Comparison of ENCODE assay signal across 24 cellular contexts in the genomic region with DNA sequence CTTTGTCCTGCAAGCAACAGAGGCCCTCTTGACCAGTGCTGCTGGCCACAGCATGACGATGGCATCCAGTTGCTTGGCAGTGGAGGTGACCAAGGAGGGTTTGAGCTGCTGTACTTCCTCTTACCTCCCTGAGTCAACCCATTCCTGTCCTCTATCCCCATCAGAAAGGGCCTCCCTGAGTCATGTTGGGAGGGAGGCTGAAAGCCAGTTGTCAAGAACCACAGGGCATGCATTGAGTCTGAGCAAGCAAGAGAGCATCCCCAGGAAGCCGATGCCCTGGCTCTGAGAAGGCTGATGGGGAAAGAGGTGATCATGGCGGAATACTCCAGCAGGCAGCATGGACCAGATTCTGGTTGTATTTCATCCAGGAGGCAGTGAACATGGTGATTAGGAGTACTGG.
DNase-seq lines count a peak whose midpoint lies in the region; ATAC-seq, FAIRE-seq and TF ChIP-seq lines count a peak whose summit lies in the region.
"Had no signal": no experiment of that assay in that cellular context is flagged by ENCODE, and none has a peak within 500 bp of the region (broad histone marks: within the 10 kb centered on the region; RNA-seq: fewer than 3 reads in every experiment).

No MANE protein-coding gene starts in this region.

- in situ Hi-C loops in gastrocnemius medialis (cut with MboI; ENCODE audit: low sequenced_read_pairs in 4 of 4): no loop called here

- DNase-seq in GM03348 (ENCODE audit: low spot score) (peak; percentile 45), LHCN-M2 (ENCODE audit: low read depth) (peak; percentile 33), bronchial epithelial cell (ENCODE audit: low read depth) (peak; percentile 51), renal cortical epithelial cell (ENCODE audit: low read depth) (peak; percentile 7), gastrocnemius medialis (no peak)
- DNase-seq in activated CD4-positive, CD25-positive, alpha-beta regulatory T cell treated with anti-CD3 and anti-CD28 coated beads, Interleukin-2, amount 50 U/mL, for 72 hours: no peak
- DNase-seq in activated CD4-positive, alpha-beta T cell treated with anti-CD3 and anti-CD28 coated beads, Interleukin-2, amount 50 U/mL, for 4 hours: no peak
- DNase-seq: activated CD4-positive, alpha-beta T cell treated with anti-CD3 and anti-CD28 coated beads for 48 hours; activated CD8-positive, alpha-beta memory T cell treated with anti-CD3 and anti-CD28 coated beads, Interleukin-2, amount 10 ng/mL, durations not matched to agents 7 days and 5 days; activated naive CD4-positive, alpha-beta T cell treated with anti-CD3 and anti-CD28 coated beads, Interleukin-2, amount 50 U/mL, for 16 hours; DMS79 treated with DMSO at 0.1 percent for 48 hours; effector CD4-positive, alpha-beta T cell; erythroblast; GOT3; kidney glomerular epithelial cell; MV-4-11; NCI-H1694; NCI-H69; nucleus accumbens; SHP77 treated with DMSO at 0.1 percent for 48 hours; stimulated activated CD4-positive, alpha-beta T cell treated with anti-CD3 and anti-CD28 coated beads, Interleukin-4, amount 100 ng/mL, for 24 hours; stimulated activated naive CD8-positive, alpha-beta T cell treated with anti-CD3 and anti-CD28 coated beads, Interleukin-15, Interleukin-2, amounts not matched to agents 100 U/mL and 50 U/mL, for 24 hours had no signal

- H3K36me3 ChIP-seq in bronchial epithelial cell (ENCODE audit: control insufficient read depth, insufficient read depth, low read length) (peaks cover 7% of the 10 kb centered on the region), gastrocnemius medialis (no peaks in the 10 kb centered on the region)
- H3K36me3 ChIP-seq: ascending aorta had no signal

- no peak for TF ChIP-seq CTCF in bronchial epithelial cell (IDR thresholded peaks at IDR 0.05; ENCODE audit: insufficient read depth, low read length, severe bottlenecking)
- no peak for TF ChIP-seq CTCF in gastrocnemius medialis (IDR thresholded peaks at IDR 0.05 in 4 of 5, conservative IDR thresholded peaks at IDR 0.05 in 1 of 5)

- no peaks in the 10 kb centered on the region for H3K9me3 ChIP-seq in gastrocnemius medialis
- H3K9me3 ChIP-seq: ascending aorta had no signal

- no peak for TF ChIP-seq POLR2A in gastrocnemius medialis (IDR thresholded peaks at IDR 0.05)

- H3K4me3 ChIP-seq in bronchial epithelial cell (ENCODE audit: low read depth, low read length) (no peak overlapping the region), gastrocnemius medialis (no peak overlapping the region)
- H3K4me3 ChIP-seq: ascending aorta, K562 had no signal

- intact Hi-C loops in gastrocnemius medialis (cut with DNase I; ENCODE audit: low total_unique reads): no loop called here

- no peaks in the 10 kb centered on the region for H3K4me1 ChIP-seq in gastrocnemius medialis
- H3K4me1 ChIP-seq: ascending aorta had no signal

- H3K27ac ChIP-seq in gastrocnemius medialis: no peak overlapping the region
- H3K27ac ChIP-seq: ascending aorta had no signal

- FAIRE-seq in bronchial epithelial cell (lab: Jason Lieb, UNC): peak; percentile 55
- FAIRE-seq: K562 had no signal

- ATAC-seq in gastrocnemius medialis: no peak
- ATAC-seq: activated CD8-positive, alpha-beta memory T cell treated with anti-CD3 and anti-CD28 coated beads, Interleukin-2, amount 10 ng/mL, durations not matched to agents 7 days and 5 days; K562; stimulated activated naive CD8-positive, alpha-beta T cell treated with anti-CD3 and anti-CD28 coated beads, Interleukin-15, Interleukin-2, amounts not matched to agents 100 U/mL and 50 U/mL, for 24 hours had no signal

- H3K27me3 ChIP-seq in bronchial epithelial cell (ENCODE audit: control insufficient read depth, insufficient read depth, low read length): no peaks in the 10 kb centered on the region
- H3K27me3 ChIP-seq in gastrocnemius medialis: no peaks in the 10 kb centered on the region
- H3K27me3 ChIP-seq: ascending aorta had no signal

Comparison
In these comparisons a context has a peak if more than half of its experiments do, and no peak if none do; other contexts are left out.
1. DNase-seq: peak in GM03348 (single experiment), LHCN-M2 (single experiment), bronchial epithelial cell (single experiment) and renal cortical epithelial cell (single experiment); none in activated CD4-positive, CD25-positive, alpha-beta regulatory T cell treated with anti-CD3 and anti-CD28 coated beads, Interleukin-2, amount 50 U/mL, for 72 hours (single experiment), activated CD4-positive, alpha-beta T cell treated with anti-CD3 and anti-CD28 coated beads, Interleukin-2, amount 50 U/mL, for 4 hours (0 of 2) and gastrocnemius medialis (0 of 2).